Comparison of ENCODE assay signal across 26 cellular contexts in the genomic region with DNA sequence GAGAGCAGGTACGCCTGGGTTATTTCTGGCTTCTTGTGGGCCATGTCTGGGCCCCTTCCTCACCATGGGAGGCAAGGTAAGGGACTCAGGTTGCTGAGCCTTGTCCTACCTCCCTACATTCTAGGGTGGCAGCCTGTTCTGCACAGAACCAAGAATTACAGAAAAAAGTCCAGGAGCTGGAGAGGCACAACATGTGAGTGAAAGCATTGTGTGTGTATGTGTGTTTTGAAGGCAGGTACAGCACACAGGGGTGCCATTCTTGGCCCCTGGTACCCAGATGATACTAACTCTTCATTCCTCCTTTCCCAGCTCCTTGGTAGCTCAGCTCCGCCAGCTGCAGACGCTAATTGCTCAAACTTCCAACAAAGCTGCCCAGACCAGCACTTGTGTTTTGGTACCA. TPM values are rescaled to one million over a fixed set of nuclear protein-coding genes. Genes with fewer than 3 reads are reported as not detected.
A peak's percentile ranks its signal among the peaks of the same experiment; 100 is the strongest.
DNase-seq lines count a peak whose midpoint lies in the region; ATAC-seq and TF ChIP-seq lines count a peak whose summit lies in the region.
"Had no signal": no experiment of that assay in that cellular context is flagged by ENCODE, and none has a peak within 500 bp of the region (broad histone marks: within the 10 kb centered on the region; RNA-seq: fewer than 3 reads in every experiment).

No MANE protein-coding gene starts in this region.

- H4K20me1 ChIP-seq in OCI-LY1 (ENCODE audit: insufficient read depth, low read length) = no peaks in the 10 kb centered on the region

- H2AFZ ChIP-seq in OCI-LY1 (ENCODE audit: low read length) = no peak overlapping the region
- H2AFZ ChIP-seq: GM23248 had no signal

- no peak overlapping the region for H3K4me3 ChIP-seq in OCI-LY1 (ENCODE audit: low read depth, low read length, poor library complexity, severe bottlenecking)
- H3K4me3 ChIP-seq: GM23248, right lobe of liver, thoracic aorta, vagina had no signal

- in situ Hi-C loops in KBM-7 (cut with MboI; ENCODE audit: low pct_unique_long_range_greater_than_20kb, low sequenced_read_pairs) = loop anchor here (25.0 kb wide), 2 partner anchors 161 to 436 kb away; a partner anchor contains a TSS

- no peaks in the 10 kb centered on the region for H3K27me3 ChIP-seq in OCI-LY1 (ENCODE audit: insufficient read depth, low read length)
- H3K27me3 ChIP-seq: right lobe of liver, vagina had no signal

- H3K36me3 Mint-ChIP-seq in activated naive CD4-positive, alpha-beta T cell treated with anti-CD3 and anti-CD28 coated beads, Interleukin-2, amount 50 U/mL, for 72 hours = peaks cover 19 to 28% of the 10 kb centered on the region in 2 donors
- H3K36me3 Mint-ChIP-seq in dendritic cell treated with granulocyte-macrophage colony-stimulating factor and Interleukin-4, amounts not matched to agents 40 ng/mL and 50 ng/mL, for 4 days (ENCODE audit: low read depth) = peaks cover 54% of the 10 kb centered on the region
- peaks cover 53% of the 10 kb centered on the region for H3K36me3 Mint-ChIP-seq in stimulated activated effector memory CD8-positive, alpha-beta T cell treated with anti-CD3 and anti-CD28 coated beads, Interleukin-12 subunit alpha, Interleukin-12 subunit beta, amount 100 ng/mL, for 72 hours

- no peak for TF ChIP-seq CTCF in OCI-LY1 (IDR thresholded peaks at IDR 0.05; ENCODE audit: low read length)

- ATAC-seq in activated naive CD4-positive, alpha-beta T cell treated with anti-CD3 and anti-CD28 coated beads, Interleukin-2, amount 50 U/mL, for 72 hours = no peak
- no peak for ATAC-seq in stimulated activated effector memory CD8-positive, alpha-beta T cell treated with anti-CD3 and anti-CD28 coated beads, Interleukin-12 subunit alpha, Interleukin-12 subunit beta, amount 100 ng/mL, for 72 hours
- ATAC-seq in GM21381 (IDR thresholded peaks at IDR 0.05; ENCODE audit: unreplicated experiment) = no peak
- ATAC-seq: left ventricle myocardium superior; natural killer cell treated with Interleukin-12 subunit alpha and Interleukin-12 subunit beta and Interleukin-15 and Interleukin-18, amount 100 ng/mL, for 72 hours; right lobe of liver; stimulated activated naive CD8-positive, alpha-beta T cell treated with anti-CD3 and anti-CD28 coated beads, Interleukin-15, Interleukin-2, amounts not matched to agents 100 U/mL and 50 U/mL, for 24 hours had no signal

- peaks cover 37% of the 10 kb centered on the region for H3K4me1 ChIP-seq in OCI-LY1 (ENCODE audit: insufficient read depth, low read length, severe bottlenecking)

- H3F3A ChIP-seq in OCI-LY1 (ENCODE audit: insufficient read depth, low read length) = peaks cover 4% of the 10 kb centered on the region; the same call in 1 of the 2 replicates

- peak overlapping the region; percentile 38 to 48 for H3K27ac Mint-ChIP-seq in activated naive CD4-positive, alpha-beta T cell treated with anti-CD3 and anti-CD28 coated beads, Interleukin-2, amount 50 U/mL, for 72 hours
- H3K27ac Mint-ChIP-seq in dendritic cell treated with granulocyte-macrophage colony-stimulating factor and Interleukin-4, amounts not matched to agents 40 ng/mL and 50 ng/mL, for 4 days = peak overlapping the region; percentile 24
- peak overlapping the region; percentile 79 for H3K27ac Mint-ChIP-seq in stimulated activated effector memory CD8-positive, alpha-beta T cell treated with anti-CD3 and anti-CD28 coated beads, Interleukin-12 subunit alpha, Interleukin-12 subunit beta, amount 100 ng/mL, for 72 hours
- H3K27ac Mint-ChIP-seq: mesothelial cell of epicardium had no signal

- peaks cover 39% of the 10 kb centered on the region for H3K36me3 ChIP-seq in OCI-LY1 (ENCODE audit: insufficient read depth, low read length)

- peaks cover 19% of the 10 kb centered on the region for H3K79me2 ChIP-seq in OCI-LY1 (ENCODE audit: insufficient read depth, low read length)

- no peak for DNase-seq in activated naive CD4-positive, alpha-beta T cell treated with anti-CD3 and anti-CD28 coated beads, Interleukin-2, amount 50 U/mL, for 72 hours (ENCODE audit: low spot score in 2 of 2)
- no peak for DNase-seq in activated naive CD4-positive, alpha-beta T cell (lab: John Stamatoyannopoulos, UW)
- DNase-seq in stimulated activated effector memory CD8-positive, alpha-beta T cell treated with anti-CD3 and anti-CD28 coated beads, Interleukin-12 subunit alpha, Interleukin-12 subunit beta, amount 100 ng/mL, for 72 hours (ENCODE audit: low spot score in 2 of 2) = no peak
- DNase-seq in SIG-M5 treated with dmso at 0.1 percent for 504 hours (lab: John Stamatoyannopoulos, UW; ENCODE audit: unreplicated experiment) = no peak
- DNase-seq in KBM-7 = no peak
- DNase-seq: activated CD4-positive, alpha-beta T cell treated with anti-CD3 and anti-CD28 coated beads, Interleukin-2, amount 50 U/mL, for 1 hour; C1 segment of cervical spinal cord; GM23248; hypothalamus; left ventricle myocardium superior; NCI-H1694 treated with DMSO at 0.1 percent for 48 hours; NCI-H748 treated with DMSO at 0.1 percent for 48 hours; right lobe of liver; RPMI8226; SK-N-SH; stimulated activated CD4-positive, alpha-beta T cell treated with anti-CD3 and anti-CD28 coated beads, Interleukin-4, amount 100 ng/mL, for 4 hours; stimulated activated naive CD8-positive, alpha-beta T cell treated with anti-CD3 and anti-CD28 coated beads, Interleukin-15, Interleukin-2, amounts not matched to agents 100 U/mL and 50 U/mL, for 24 hours had no signal

- H3K4me2 ChIP-seq in OCI-LY1 (ENCODE audit: low read length) = no peak overlapping the region
- H3K4me2 ChIP-seq: KMS-11, SK-N-SH had no signal

- H3K9me2 ChIP-seq in OCI-LY1 (ENCODE audit: low read depth, low read length) = no peaks in the 10 kb centered on the region
- H3K9me2 ChIP-seq: SK-N-SH had no signal

- H3K9me3 ChIP-seq in OCI-LY1 (ENCODE audit: low read length) = no peaks in the 10 kb centered on the region
- H3K9me3 ChIP-seq: right lobe of liver, SK-N-SH, thoracic aorta, vagina had no signal

- peak overlapping the region; percentile 42 for H3K27ac ChIP-seq in OCI-LY1 (ENCODE audit: low read depth, low read length, poor library complexity, severe bottlenecking)
- H3K27ac ChIP-seq: GM23248, KMS-11, right lobe of liver, thoracic aorta, vagina had no signal

- H3K4me3 Mint-ChIP-seq in dendritic cell treated with granulocyte-macrophage colony-stimulating factor and Interleukin-4, amounts not matched to agents 40 ng/mL and 50 ng/mL, for 4 days = no peak overlapping the region
- H3K4me3 Mint-ChIP-seq in stimulated activated effector memory CD8-positive, alpha-beta T cell treated with anti-CD3 and anti-CD28 coated beads, Interleukin-12 subunit alpha, Interleukin-12 subunit beta, amount 100 ng/mL, for 72 hours = no peak overlapping the region
- H3K4me3 Mint-ChIP-seq: mesothelial cell of epicardium; natural killer cell treated with Interleukin-12 subunit alpha and Interleukin-12 subunit beta and Interleukin-15 and Interleukin-18, amount 100 ng/mL, for 72 hours; T-helper 2 cell treated with Interferon-gamma antibody and Interleukin-4, amounts not matched to agents 5 μg/mL and 100 μg/mL, for 36 hours had no signal

- peaks cover 64% of the 10 kb centered on the region for H3K4me1 Mint-ChIP-seq in dendritic cell treated with granulocyte-macrophage colony-stimulating factor and Interleukin-4, amounts not matched to agents 40 ng/mL and 50 ng/mL, for 4 days (ENCODE audit: low read depth)
- H3K4me1 Mint-ChIP-seq in stimulated activated effector memory CD8-positive, alpha-beta T cell treated with anti-CD3 and anti-CD28 coated beads, Interleukin-12 subunit alpha, Interleukin-12 subunit beta, amount 100 ng/mL, for 72 hours = peaks cover 61% of the 10 kb centered on the region

- intact Hi-C loops in dendritic cell treated with granulocyte-macrophage colony-stimulating factor and Interleukin-4, amounts not matched to agents 40 ng/mL and 50 ng/mL, for 4 days (cut with micrococcal nuclease) = no loop called here

- no peaks in the 10 kb centered on the region for H3K9me3 Mint-ChIP-seq in activated naive CD4-positive, alpha-beta T cell treated with anti-CD3 and anti-CD28 coated beads, Interleukin-2, amount 50 U/mL, for 72 hours
- no peaks in the 10 kb centered on the region for H3K9me3 Mint-ChIP-seq in dendritic cell treated with granulocyte-macrophage colony-stimulating factor and Interleukin-4, amounts not matched to agents 40 ng/mL and 50 ng/mL, for 4 days
- H3K9me3 Mint-ChIP-seq in stimulated activated effector memory CD8-positive, alpha-beta T cell treated with anti-CD3 and anti-CD28 coated beads, Interleukin-12 subunit alpha, Interleukin-12 subunit beta, amount 100 ng/mL, for 72 hours = no peaks in the 10 kb centered on the region
- H3K9me3 Mint-ChIP-seq: mesothelial cell of epicardium; natural killer cell treated with Interleukin-12 subunit alpha and Interleukin-12 subunit beta and Interleukin-15 and Interleukin-18, amount 100 ng/mL, for 72 hours; T-helper 2 cell treated with Interferon-gamma antibody and Interleukin-4, amounts not matched to agents 5 μg/mL and 100 μg/mL, for 36 hours had no signal

- no peak overlapping the region for H3K9ac ChIP-seq in OCI-LY1 (ENCODE audit: low read length)
- H3K9ac ChIP-seq: GM23248, KMS-11, SK-N-SH had no signal

- no peaks in the 10 kb centered on the region for H3K27me3 Mint-ChIP-seq in dendritic cell treated with granulocyte-macrophage colony-stimulating factor and Interleukin-4, amounts not matched to agents 40 ng/mL and 50 ng/mL, for 4 days
- H3K27me3 Mint-ChIP-seq: natural killer cell treated with Interleukin-12 subunit alpha and Interleukin-12 subunit beta and Interleukin-15 and Interleukin-18, amount 100 ng/mL, for 72 hours had no signal

RNA-seq across cellular contexts. Expression of a gene that starts 4.4 kb away (rescaled TPM):
- total RNA-seq in activated naive CD4-positive, alpha-beta T cell treated with anti-CD3 and anti-CD28 coated beads, Interleukin-2, amount 50 U/mL, for 72 hours = 100 to 1,000 TPM in 1 of 2 donors, 10 to 100 TPM in 1; 51.0 to 130 TPM

RNA-seq across cellular contexts. Expression of a gene that starts 5.4 kb away (rescaled TPM):
- 10 to 100 TPM in 1 of 2 donors, 1 to 10 TPM in 1; 8.9 to 12.0 TPM for total RNA-seq in activated naive CD4-positive, alpha-beta T cell treated with anti-CD3 and anti-CD28 coated beads, Interleukin-2, amount 50 U/mL, for 72 hours

RNA-seq across cellular contexts. Expression of a gene that starts 9.7 kb away (rescaled TPM):
- 10 to 100 TPM; 54.9 to 96.6 TPM for total RNA-seq in activated naive CD4-positive, alpha-beta T cell treated with anti-CD3 and anti-CD28 coated beads, Interleukin-2, amount 50 U/mL, for 72 hours

RNA-seq across cellular contexts. Expression of a gene that starts 13.1 kb away (rescaled TPM):
- total RNA-seq in activated naive CD4-positive, alpha-beta T cell treated with anti-CD3 and anti-CD28 coated beads, Interleukin-2, amount 50 U/mL, for 72 hours = 10 to 100 TPM; 13.4 to 22.1 TPM

RNA-seq across cellular contexts. Expression of a gene that starts 14.7 kb away (rescaled TPM):
- 100 to 1,000 TPM in 1 of 2 donors, 10 to 100 TPM in 1; 67.6 to 174 TPM for total RNA-seq in activated naive CD4-positive, alpha-beta T cell treated with anti-CD3 and anti-CD28 coated beads, Interleukin-2, amount 50 U/mL, for 72 hours

Comparison
In these comparisons a context has a peak if more than half of its experiments do, and no peak if none do; other contexts are left out.
1. H3K27ac Mint-ChIP-seq: peak in every context shown above with its lines; median percentile 79 in stimulated activated effector memory CD8-positive, alpha-beta T cell treated with anti-CD3 and anti-CD28 coated beads, Interleukin-12 subunit alpha, Interleukin-12 subunit beta, amount 100 ng/mL, for 72 hours; 43 in activated naive CD4-positive, alpha-beta T cell treated with anti-CD3 and anti-CD28 coated beads, Interleukin-2, amount 50 U/mL, for 72 hours; 24 in dendritic cell treated with granulocyte-macrophage colony-stimulating factor and Interleukin-4, amounts not matched to agents 40 ng/mL and 50 ng/mL, for 4 days.